Comparison of ENCODE assay signal across 15 cellular contexts in the genomic region with DNA sequence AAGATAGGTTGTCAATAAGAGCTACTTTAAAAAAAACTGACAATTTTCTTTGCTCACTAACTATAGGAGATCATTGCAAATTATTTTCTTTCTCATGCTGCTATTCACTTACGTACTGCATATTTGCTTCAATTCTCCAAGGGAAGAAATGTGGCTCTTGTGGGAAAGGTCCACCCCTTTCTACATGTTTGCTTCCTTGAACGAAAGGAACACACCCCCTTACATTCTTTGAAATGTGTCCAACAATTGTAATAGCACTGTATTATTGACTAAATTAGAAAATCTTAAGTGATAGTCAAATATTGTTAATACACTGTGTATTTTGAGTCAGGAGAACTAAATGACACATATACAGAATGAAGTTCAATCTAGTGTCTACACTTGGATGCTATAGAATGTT. TPM values are rescaled to one million over a fixed set of nuclear protein-coding genes. Genes with fewer than 3 reads are reported as not detected.
A peak's percentile ranks its signal among the peaks of the same experiment; 100 is the strongest.
DNase-seq lines count a peak whose midpoint lies in the region; TF ChIP-seq lines count a peak whose summit lies in the region.
"Had no signal": no experiment of that assay in that cellular context is flagged by ENCODE, and none has a peak within 500 bp of the region (broad histone marks: within the 10 kb centered on the region; RNA-seq: fewer than 3 reads in every experiment).

No MANE protein-coding gene starts in this region.

- peaks cover 4% of the 10 kb centered on the region for H3K4me1 ChIP-seq in neural progenitor cell
- H3K4me1 ChIP-seq in trophoblast cell (ENCODE audit: control insufficient read depth in 1 of 2, insufficient read depth in 2 of 2, low read length in 2 of 2): no peaks in the 10 kb centered on the region

- H2AK5ac ChIP-seq in trophoblast cell (ENCODE audit: low read length): no peak overlapping the region

- no CpG with 5 or more reads among the region's 2 CpGs for WGBS in trophoblast cell (ENCODE audit: extremely low coverage, insufficient coverage, insufficient read length)

- H3K4ac ChIP-seq in trophoblast cell (ENCODE audit: low read depth, low read length): no peak overlapping the region

- H3K9me3 Mint-ChIP-seq in neural progenitor cell: no peaks in the 10 kb centered on the region

- H3K79me2 ChIP-seq in neural progenitor cell (ENCODE audit: low read depth) (no peaks in the 10 kb centered on the region), trophoblast cell (ENCODE audit: control insufficient read depth, insufficient read depth, low read length, poor library complexity) (no peaks in the 10 kb centered on the region)

- no peaks in the 10 kb centered on the region for H3K9me3 ChIP-seq in neural progenitor cell (ENCODE audit: low read depth)
- H3K9me3 ChIP-seq in trophoblast cell (ENCODE audit: insufficient read depth, low read depth, low read length): no peaks in the 10 kb centered on the region

- H4K12ac ChIP-seq in trophoblast cell (ENCODE audit: low read depth, low read length): no peak overlapping the region

- no peak overlapping the region for H2BK5ac ChIP-seq in trophoblast cell (ENCODE audit: low read depth, low read length, poor library complexity)

- no peak overlapping the region for H2BK120ac ChIP-seq in trophoblast cell (ENCODE audit: insufficient read depth, low read length, poor library complexity)

- H3K27ac ChIP-seq in neural progenitor cell (no peak overlapping the region), trophoblast cell (ENCODE audit: low read depth, low read length) (no peak overlapping the region)

- H3K4me1 Mint-ChIP-seq in neural progenitor cell: peaks cover 9% of the 10 kb centered on the region

- DNase-seq in AG10803 (ENCODE audit: low read depth): peak; percentile 59
- DNase-seq in Kasumi-1 (lab: John Stamatoyannopoulos, UW): peak; percentile 39 to 45
- peak; percentile 25 for DNase-seq in cerebellar cortex (ENCODE audit: low spot score)
- DNase-seq in myocyte (ENCODE audit: low read depth): peak; percentile 25
- no peak for DNase-seq in neural progenitor cell (ENCODE audit: low spot score)
- DNase-seq in D341Med (ENCODE audit: low spot score): no peak
- no peak for DNase-seq in trophoblast cell
- DNase-seq in NCI-H345 (lab: John Stamatoyannopoulos, UW): no peak
- DNase-seq: activated CD8-positive, alpha-beta memory T cell treated with anti-CD3 and anti-CD28 coated beads, Interleukin-2, amount 10 ng/mL, durations not matched to agents 7 days and 5 days; DND-41; effector memory CD8-positive, alpha-beta T cell; HCEC 1CT; IMR-90; NCI-H2107 had no signal

- peaks cover 14% of the 10 kb centered on the region for H3F3A ChIP-seq in neural progenitor cell (ENCODE audit: low read depth)

- H3K23ac ChIP-seq in trophoblast cell (ENCODE audit: low read length): no peak overlapping the region

- no peak overlapping the region for H4K8ac ChIP-seq in trophoblast cell (ENCODE audit: low read depth, low read length)

- H3K18ac ChIP-seq in trophoblast cell (ENCODE audit: low read length): no peak overlapping the region

- H3K36me3 ChIP-seq in neural progenitor cell: no peaks in the 10 kb centered on the region
- no peaks in the 10 kb centered on the region for H3K36me3 ChIP-seq in trophoblast cell (ENCODE audit: control insufficient read depth in 1 of 2, insufficient read depth in 2 of 2, low read length in 2 of 2)

- H4K91ac ChIP-seq in trophoblast cell (ENCODE audit: low read depth, low read length): no peak overlapping the region

- H3K4me2 ChIP-seq in neural progenitor cell (no peak overlapping the region), trophoblast cell (ENCODE audit: low read length) (no peak overlapping the region)

- peaks cover 3% of the 10 kb centered on the region for H3K27me3 Mint-ChIP-seq in neural progenitor cell (ENCODE audit: insufficient read depth, low read depth)

- no peaks in the 10 kb centered on the region for H3K79me1 ChIP-seq in trophoblast cell (ENCODE audit: low read length)

- H3K27me3 ChIP-seq in neural progenitor cell (peaks cover 27% of the 10 kb centered on the region), trophoblast cell (ENCODE audit: insufficient read depth, low read length) (no peaks in the 10 kb centered on the region)

- H2AFZ ChIP-seq in neural progenitor cell (replicated peaks) (no peak overlapping the region), trophoblast cell (ENCODE audit: insufficient read depth, low read length, poor library complexity) (no peak overlapping the region)

- H3K27ac Mint-ChIP-seq in neural progenitor cell: no peak overlapping the region
- H3K27ac Mint-ChIP-seq: activated CD8-positive, alpha-beta memory T cell treated with anti-CD3 and anti-CD28 coated beads, Interleukin-2, amount 10 ng/mL, durations not matched to agents 7 days and 5 days; activated naive CD4-positive, alpha-beta T cell treated with anti-CD3 and anti-CD28 coated beads, Interleukin-2, amount 50 U/mL, for 72 hours; effector memory CD8-positive, alpha-beta T cell had no signal

- no peak overlapping the region for H3K4me3 Mint-ChIP-seq in neural progenitor cell
- H3K4me3 Mint-ChIP-seq: activated CD8-positive, alpha-beta memory T cell treated with anti-CD3 and anti-CD28 coated beads, Interleukin-2, amount 10 ng/mL, durations not matched to agents 7 days and 5 days; effector memory CD8-positive, alpha-beta T cell had no signal

- H2BK12ac ChIP-seq in trophoblast cell (ENCODE audit: low read length): no peak overlapping the region

- no peaks in the 10 kb centered on the region for H4K20me1 ChIP-seq in neural progenitor cell (ENCODE audit: low read depth)

- no peak overlapping the region for H3K14ac ChIP-seq in trophoblast cell (ENCODE audit: low read length)

- no peak overlapping the region for H3K4me3 ChIP-seq in AG10803 (ENCODE audit: low read length)
- no peak overlapping the region for H3K4me3 ChIP-seq in neural progenitor cell
- H3K4me3 ChIP-seq in trophoblast cell (ENCODE audit: low read depth, low read length): no peak overlapping the region

- H3K9ac ChIP-seq in neural progenitor cell (no peak overlapping the region), trophoblast cell (ENCODE audit: low read length) (no peak overlapping the region)

- TF ChIP-seq CTCF in AG10803 (conservative IDR thresholded peaks at IDR 0.05; ENCODE audit: low read length) (no peak), neural progenitor cell (IDR thresholded peaks at IDR 0.05) (no peak)

- no peaks in the 10 kb centered on the region for H3K36me3 Mint-ChIP-seq in neural progenitor cell
- H3K36me3 Mint-ChIP-seq: activated naive CD4-positive, alpha-beta T cell treated with anti-CD3 and anti-CD28 coated beads, Interleukin-2, amount 50 U/mL, for 72 hours had no signal

RNA-seq across cellular contexts. Expression of a gene that starts 5.2 kb away (rescaled TPM):
- total RNA-seq in myocyte (254 and 364 TPM in 2 replicates), neural progenitor cell (ENCODE audit: low replicate concordance) (0.26 and 0.68 TPM in 2 replicates)
- 92.7 TPM for polyA plus RNA-seq in myocyte (2012)
- polyA plus RNA-seq in trophoblast cell (2013): 6.4 and 7.1 TPM in 2 replicates

Comparison
In these comparisons a context has a peak if more than half of its experiments do, and no peak if none do; other contexts are left out.
1. DNase-seq: peak in AG10803 (single experiment), Kasumi-1 (2 of 2), cerebellar cortex (single experiment) and myocyte (single experiment); none in neural progenitor cell (single experiment), D341Med (single experiment), trophoblast cell (0 of 2) and NCI-H345 (single experiment).
2. RNA of a gene that starts 5.2 kb away (total RNA-seq): 254 to 364 TPM in myocyte; 0.26 to 0.68 TPM in neural progenitor cell; every median in the first group is over 100 times any median in the second.